ENCODE assay signal across 8 cellular contexts in genomic region chr1:224357626-224358124, GRCh38. TPM values are rescaled to one million over a fixed set of nuclear protein-coding genes. Genes with fewer than 3 reads are reported as not detected.
DNase-seq lines count a peak whose midpoint lies in the region; ATAC-seq and TF ChIP-seq lines count a peak whose summit lies in the region.

No MANE protein-coding gene starts in this region.

- peak overlapping the region; percentile 89 for H3K27ac Mint-ChIP-seq in activated CD4-positive, alpha-beta T cell treated with anti-CD3 and anti-CD28 coated beads for 36 hours
- peak overlapping the region; percentile 89 for H3K27ac Mint-ChIP-seq in progenitor cell of endocrine pancreas

- no peak for ATAC-seq in activated CD4-positive, alpha-beta T cell treated with anti-CD3 and anti-CD28 coated beads for 36 hours
- ATAC-seq in esophagus mucosa (peak; percentile 50), GM18517 (IDR thresholded peaks at IDR 0.05; ENCODE audit: unreplicated experiment) (no peak), HG03378 (IDR thresholded peaks at IDR 0.05; ENCODE audit: unreplicated experiment) (no peak)

- peak overlapping the region; percentile 80 for H3K4me3 Mint-ChIP-seq in activated CD4-positive, alpha-beta T cell treated with anti-CD3 and anti-CD28 coated beads for 36 hours
- peak overlapping the region; percentile 78 for H3K4me3 Mint-ChIP-seq in progenitor cell of endocrine pancreas (ENCODE audit: low read depth)

- H3K27me3 Mint-ChIP-seq in activated CD4-positive, alpha-beta T cell treated with anti-CD3 and anti-CD28 coated beads for 36 hours: no peaks in the 10 kb centered on the region
- no peaks in the 10 kb centered on the region for H3K27me3 Mint-ChIP-seq in progenitor cell of endocrine pancreas

- H3K4me1 Mint-ChIP-seq in activated CD4-positive, alpha-beta T cell treated with anti-CD3 and anti-CD28 coated beads for 36 hours: peaks cover 36% of the 10 kb centered on the region
- peaks cover 19% of the 10 kb centered on the region for H3K4me1 Mint-ChIP-seq in progenitor cell of endocrine pancreas (ENCODE audit: low read depth)

- CTCF ChIA-PET in activated CD4-positive, alpha-beta T cell treated with anti-CD3 and anti-CD28 coated beads for 36 hours (lab: Charles Lee): interaction anchor here (0.6 to 2.7 kb wide), 12 partner anchors 9 to 242 kb away, joined by 3 to 11 read pairs (median 5); no protein-coding TSS in a partner anchor

- POLR2A ChIA-PET in activated CD4-positive, alpha-beta T cell treated with anti-CD3 and anti-CD28 coated beads for 36 hours (lab: Charles Lee): interaction anchor here (1.1 kb wide), 1 partner anchor 74 kb away, joined by 7 read pairs; no protein-coding TSS in a partner anchor

- H3K9me3 Mint-ChIP-seq in activated CD4-positive, alpha-beta T cell treated with anti-CD3 and anti-CD28 coated beads for 36 hours (ENCODE audit: low read depth): no peaks in the 10 kb centered on the region
- no peaks in the 10 kb centered on the region for H3K9me3 Mint-ChIP-seq in progenitor cell of endocrine pancreas (ENCODE audit: low read depth)

- H3K36me3 Mint-ChIP-seq in activated CD4-positive, alpha-beta T cell treated with anti-CD3 and anti-CD28 coated beads for 36 hours (ENCODE audit: low read depth): peaks cover 22% of the 10 kb centered on the region
- H3K36me3 Mint-ChIP-seq in progenitor cell of endocrine pancreas (ENCODE audit: insufficient read depth): peaks cover 10% of the 10 kb centered on the region

- intact Hi-C loops in activated CD4-positive, alpha-beta T cell treated with anti-CD3 and anti-CD28 coated beads for 36 hours (cut with DNase I, micrococcal nuclease): loop anchor here (1.0 to 5.0 kb wide), 5 partner anchors 11 to 510 kb away; partner anchors contain the start of genes TP53BP2 (in 1 of the 2) and WDR26 (in 1 of the 2)

- DNase-seq in activated CD4-positive, alpha-beta T cell treated with anti-CD3 and anti-CD28 coated beads for 36 hours: no peak
- DNase-seq in activated CD4-positive, alpha-beta T cell treated with anti-CD3 and anti-CD28 coated beads for 4 hours: no peak
- DNase-seq in SIG-M5 (lab: John Stamatoyannopoulos, UW): peak; percentile 85
- no peak for DNase-seq in progenitor cell of endocrine pancreas (ENCODE audit: low spot score, unreplicated experiment)
- no peak for DNase-seq in NCI-H345 treated with DMSO at 0.1 percent for 48 hours (lab: John Stamatoyannopoulos, UW; ENCODE audit: unreplicated experiment)

- TF ChIP-seq CTCF in progenitor cell of endocrine pancreas (IDR thresholded peaks at IDR 0.05; ENCODE audit: unreplicated experiment): no peak

RNA-seq across cellular contexts. Expression of gene CNIH4, which starts 1.0 kb away (rescaled TPM):
- 10 to 100 TPM; 29.9 to 49.6 TPM for total RNA-seq in activated CD4-positive, alpha-beta T cell treated with anti-CD3 and anti-CD28 coated beads for 36 hours
- 59.4 TPM for total RNA-seq in esophagus mucosa
- 68.8 and 69.6 TPM in 2 replicates for total RNA-seq in progenitor cell of endocrine pancreas

RNA-seq across cellular contexts. Expression of gene NVL, which starts 27.7 kb away (rescaled TPM):
- total RNA-seq in activated CD4-positive, alpha-beta T cell treated with anti-CD3 and anti-CD28 coated beads for 36 hours: 10 to 100 TPM; 34.2 to 44.1 TPM
- total RNA-seq in esophagus mucosa (15.7 TPM), progenitor cell of endocrine pancreas (49.8 and 52.5 TPM in 2 replicates)
